ENCODE assay signal across 1 cellular context in the genomic region with DNA sequence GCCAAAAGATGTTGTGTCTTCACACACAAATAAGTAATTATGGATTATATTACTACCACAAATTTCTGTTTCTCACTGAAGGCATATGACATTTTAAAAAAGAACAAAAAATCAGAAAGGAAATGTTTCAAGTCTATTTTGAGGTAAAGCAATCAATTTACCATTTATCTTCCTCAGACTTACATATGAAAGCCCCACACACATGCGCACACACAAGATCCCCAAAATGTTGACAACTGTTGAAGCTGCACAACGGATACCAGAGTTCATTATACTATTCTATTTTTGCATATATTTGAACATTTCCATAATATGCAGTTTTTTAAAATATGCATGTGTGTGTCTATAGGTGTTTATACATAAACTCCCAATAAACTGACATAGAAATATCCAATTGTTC.
TF ChIP-seq lines count a peak whose summit lies in the region.

No MANE protein-coding gene starts in this region.

TF ChIP-seq in GM12878, 131 proteins besides CTCF, POLR2A, EP300 and RAD21:
- TF ChIP-seq, protein P1, sequence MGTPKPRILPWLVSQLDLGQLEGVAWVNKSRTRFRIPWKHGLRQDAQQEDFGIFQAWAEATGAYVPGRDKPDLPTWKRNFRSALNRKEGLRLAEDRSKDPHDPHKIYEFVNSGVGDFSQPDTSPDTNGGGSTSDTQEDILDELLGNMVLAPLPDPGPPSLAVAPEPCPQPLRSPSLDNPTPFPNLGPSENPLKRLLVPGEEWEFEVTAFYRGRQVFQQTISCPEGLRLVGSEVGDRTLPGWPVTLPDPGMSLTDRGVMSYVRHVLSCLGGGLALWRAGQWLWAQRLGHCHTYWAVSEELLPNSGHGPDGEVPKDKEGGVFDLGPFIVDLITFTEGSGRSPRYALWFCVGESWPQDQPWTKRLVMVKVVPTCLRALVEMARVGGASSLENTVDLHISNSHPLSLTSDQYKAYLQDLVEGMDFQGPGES (IDR thresholded peaks at IDR 0.05), result no peak
- TF ChIP-seq RUNX3 (IDR thresholded peaks at IDR 0.05; ENCODE audit: low read length) (no peak), HSF1 (IDR thresholded peaks at IDR 0.05; ENCODE audit: low read depth, low read length) (no peak), SREBF2 (IDR thresholded peaks at IDR 0.05; ENCODE audit: low read length) (no peak), ATF2 (IDR thresholded peaks at IDR 0.05; ENCODE audit: low read length) (no peak)
